ENCODE assay signal across 14 cellular contexts in the genomic region with DNA sequence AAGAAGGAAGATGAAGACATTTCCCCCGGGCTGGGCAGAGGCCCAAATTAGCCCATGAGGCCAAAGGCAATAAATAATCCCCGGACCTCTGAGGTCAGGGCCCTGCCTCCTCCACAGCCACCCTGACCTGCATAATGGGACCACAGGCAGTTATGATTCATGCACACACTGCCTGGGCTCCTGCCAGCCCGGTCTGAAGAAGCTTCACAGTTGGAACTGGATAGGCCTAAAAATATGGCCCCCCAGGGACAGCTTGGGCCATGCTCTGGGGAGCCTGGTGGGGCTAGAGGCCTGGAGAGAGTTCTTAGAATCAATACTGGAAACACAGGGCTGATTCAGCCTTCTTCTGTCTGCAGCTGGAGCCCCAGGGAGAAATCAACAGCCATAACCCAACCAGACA.
DNase-seq lines count a peak whose midpoint lies in the region; ATAC-seq and TF ChIP-seq lines count a peak whose summit lies in the region.
"Had no signal": no experiment of that assay in that cellular context is flagged by ENCODE, and none has a peak within 500 bp of the region (broad histone marks: within the 10 kb centered on the region; RNA-seq: fewer than 3 reads in every experiment).

No MANE protein-coding gene starts in this region.

- H3K4me1 ChIP-seq in adrenal gland (replicated peaks in 1 of 2) (no peaks in the 10 kb centered on the region), left ventricle myocardium inferior (peaks cover 23% of the 10 kb centered on the region)

- no peak for ATAC-seq in activated CD8-positive, alpha-beta memory T cell treated with anti-CD3 and anti-CD28 coated beads, Interleukin-2, amount 10 ng/mL, durations not matched to agents 7 days and 5 days
- no peak for ATAC-seq in GM18909 (IDR thresholded peaks at IDR 0.05; ENCODE audit: poor library complexity, unreplicated experiment)
- ATAC-seq: gastroesophageal sphincter; stimulated activated memory B cell treated with anti-CD40 and anti-IgM and Interleukin-4, amounts not matched to agents 10 μg/mL and 1 μg/mL and 100 μg/mL, for 72 hours had no signal

- no peak overlapping the region for H3K4me3 ChIP-seq in HFF-Myc (replicated peaks; ENCODE audit: low read depth, low read length)
- no peak overlapping the region for H3K4me3 ChIP-seq in adrenal gland
- H3K4me3 ChIP-seq in left ventricle myocardium inferior, result no peak overlapping the region
- H3K4me3 ChIP-seq: gastroesophageal sphincter had no signal

- no peak for TF ChIP-seq POLR2A in adrenal gland (IDR thresholded peaks at IDR 0.05)

- H3K27me3 ChIP-seq in adrenal gland (peaks cover 11% of the 10 kb centered on the region), left ventricle myocardium inferior (ENCODE audit: low read depth) (no peaks in the 10 kb centered on the region)
- H3K27me3 ChIP-seq: gastroesophageal sphincter, neutrophil had no signal

- H3K36me3 Mint-ChIP-seq in activated CD8-positive, alpha-beta memory T cell treated with anti-CD3 and anti-CD28 coated beads, Interleukin-2, amount 10 ng/mL, durations not matched to agents 7 days and 5 days, result no peaks in the 10 kb centered on the region
- H3K36me3 Mint-ChIP-seq: stimulated activated memory B cell treated with anti-CD40 and anti-IgM and Interleukin-4, amounts not matched to agents 10 μg/mL and 1 μg/mL and 100 μg/mL, for 72 hours had no signal

- CTCF ChIA-PET in activated CD8-positive, alpha-beta memory T cell treated with anti-CD3 and anti-CD28 coated beads, Interleukin-2, amount 10 ng/mL, durations not matched to agents 7 days and 5 days (lab: Charles Lee), result no interaction called here

- no peak overlapping the region for H3K4me3 Mint-ChIP-seq in activated CD8-positive, alpha-beta memory T cell treated with anti-CD3 and anti-CD28 coated beads, Interleukin-2, amount 10 ng/mL, durations not matched to agents 7 days and 5 days
- H3K4me3 Mint-ChIP-seq: stimulated activated memory B cell treated with anti-CD40 and anti-IgM and Interleukin-4, amounts not matched to agents 10 μg/mL and 1 μg/mL and 100 μg/mL, for 72 hours had no signal

- no peaks in the 10 kb centered on the region for H3K27me3 Mint-ChIP-seq in activated CD8-positive, alpha-beta memory T cell treated with anti-CD3 and anti-CD28 coated beads, Interleukin-2, amount 10 ng/mL, durations not matched to agents 7 days and 5 days
- H3K27me3 Mint-ChIP-seq: stimulated activated memory B cell treated with anti-CD40 and anti-IgM and Interleukin-4, amounts not matched to agents 10 μg/mL and 1 μg/mL and 100 μg/mL, for 72 hours had no signal

- H3K9me3 ChIP-seq in adrenal gland (replicated peaks in 1 of 3), result no peaks in the 10 kb centered on the region
- H3K9me3 ChIP-seq in left ventricle myocardium inferior (replicated peaks), result no peaks in the 10 kb centered on the region
- H3K9me3 ChIP-seq: gastroesophageal sphincter, neutrophil had no signal

- H3K4me1 Mint-ChIP-seq in activated CD8-positive, alpha-beta memory T cell treated with anti-CD3 and anti-CD28 coated beads, Interleukin-2, amount 10 ng/mL, durations not matched to agents 7 days and 5 days, result no peaks in the 10 kb centered on the region
- H3K4me1 Mint-ChIP-seq: stimulated activated memory B cell treated with anti-CD40 and anti-IgM and Interleukin-4, amounts not matched to agents 10 μg/mL and 1 μg/mL and 100 μg/mL, for 72 hours had no signal

- H3K9me3 Mint-ChIP-seq in activated CD8-positive, alpha-beta memory T cell treated with anti-CD3 and anti-CD28 coated beads, Interleukin-2, amount 10 ng/mL, durations not matched to agents 7 days and 5 days (ENCODE audit: low read depth), result no peaks in the 10 kb centered on the region
- H3K9me3 Mint-ChIP-seq: stimulated activated memory B cell treated with anti-CD40 and anti-IgM and Interleukin-4, amounts not matched to agents 10 μg/mL and 1 μg/mL and 100 μg/mL, for 72 hours had no signal

- DNase-seq in AG08395 (ENCODE audit: low spot score) (peak; percentile 77), HFF-Myc (ENCODE audit: extremely low read depth, low read depth) (peak; percentile 25), adrenal gland (peak; percentile 30 to 75 (median 50)), left ventricle myocardium inferior (peak; percentile 27), DMS79 (lab: John Stamatoyannopoulos, UW) (no peak)
- DNase-seq in activated CD8-positive, alpha-beta memory T cell treated with anti-CD3 and anti-CD28 coated beads, Interleukin-2, amount 10 ng/mL, durations not matched to agents 7 days and 5 days, result no peak
- no peak for DNase-seq in activated T-cell treated with anti-CD3 and anti-CD28 coated beads, Interleukin-2, amount 50 U/mL, for 1 hour
- DNase-seq: activated gamma-delta T cell, NCI-H1694 treated with DMSO at 0.1 percent for 48 hours had no signal

- WGBS in adrenal gland, 4 donors, result 7 to 13% (median 9%) methylated on average over 3 of the region's 3 CpGs

- H3K27ac ChIP-seq in adrenal gland (no peak overlapping the region), left ventricle myocardium inferior (replicated peaks) (no peak overlapping the region)
- H3K27ac ChIP-seq: C4-2B, gastroesophageal sphincter, neutrophil had no signal

- H3K36me3 ChIP-seq in adrenal gland (replicated peaks in 1 of 2), result no peaks in the 10 kb centered on the region
- no peaks in the 10 kb centered on the region for H3K36me3 ChIP-seq in left ventricle myocardium inferior
- H3K36me3 ChIP-seq: gastroesophageal sphincter, neutrophil had no signal

- intact Hi-C loops in adrenal gland (cut with DNase I), result no loop called here
- intact Hi-C loops in left ventricle myocardium inferior (cut with micrococcal nuclease), result no loop called here

- no peak overlapping the region for H3K27ac Mint-ChIP-seq in activated CD8-positive, alpha-beta memory T cell treated with anti-CD3 and anti-CD28 coated beads, Interleukin-2, amount 10 ng/mL, durations not matched to agents 7 days and 5 days
- H3K27ac Mint-ChIP-seq: stimulated activated memory B cell treated with anti-CD40 and anti-IgM and Interleukin-4, amounts not matched to agents 10 μg/mL and 1 μg/mL and 100 μg/mL, for 72 hours had no signal

- TF ChIP-seq CTCF in HFF-Myc (IDR thresholded peaks at IDR 0.05; ENCODE audit: low read depth, low read length, missing control alignments) (no peak), adrenal gland (IDR thresholded peaks at IDR 0.05) (no peak), left ventricle myocardium inferior (IDR thresholded peaks at IDR 0.05; ENCODE audit: borderline replicate concordance) (no peak)

Comparison
In these comparisons a context has a peak if more than half of its experiments do, and no peak if none do; other contexts are left out.
1. DNase-seq: peak in AG08395 (single experiment), HFF-Myc (single experiment), adrenal gland (7 of 7) and left ventricle myocardium inferior (single experiment); none in activated CD8-positive, alpha-beta memory T cell treated with anti-CD3 and anti-CD28 coated beads, Interleukin-2, amount 10 ng/mL, durations not matched to agents 7 days and 5 days (single experiment), activated T-cell treated with anti-CD3 and anti-CD28 coated beads, Interleukin-2, amount 50 U/mL, for 1 hour (single experiment) and DMS79 (single experiment).